Comparison of ENCODE assay signal across 8 cellular contexts in the genomic region with DNA sequence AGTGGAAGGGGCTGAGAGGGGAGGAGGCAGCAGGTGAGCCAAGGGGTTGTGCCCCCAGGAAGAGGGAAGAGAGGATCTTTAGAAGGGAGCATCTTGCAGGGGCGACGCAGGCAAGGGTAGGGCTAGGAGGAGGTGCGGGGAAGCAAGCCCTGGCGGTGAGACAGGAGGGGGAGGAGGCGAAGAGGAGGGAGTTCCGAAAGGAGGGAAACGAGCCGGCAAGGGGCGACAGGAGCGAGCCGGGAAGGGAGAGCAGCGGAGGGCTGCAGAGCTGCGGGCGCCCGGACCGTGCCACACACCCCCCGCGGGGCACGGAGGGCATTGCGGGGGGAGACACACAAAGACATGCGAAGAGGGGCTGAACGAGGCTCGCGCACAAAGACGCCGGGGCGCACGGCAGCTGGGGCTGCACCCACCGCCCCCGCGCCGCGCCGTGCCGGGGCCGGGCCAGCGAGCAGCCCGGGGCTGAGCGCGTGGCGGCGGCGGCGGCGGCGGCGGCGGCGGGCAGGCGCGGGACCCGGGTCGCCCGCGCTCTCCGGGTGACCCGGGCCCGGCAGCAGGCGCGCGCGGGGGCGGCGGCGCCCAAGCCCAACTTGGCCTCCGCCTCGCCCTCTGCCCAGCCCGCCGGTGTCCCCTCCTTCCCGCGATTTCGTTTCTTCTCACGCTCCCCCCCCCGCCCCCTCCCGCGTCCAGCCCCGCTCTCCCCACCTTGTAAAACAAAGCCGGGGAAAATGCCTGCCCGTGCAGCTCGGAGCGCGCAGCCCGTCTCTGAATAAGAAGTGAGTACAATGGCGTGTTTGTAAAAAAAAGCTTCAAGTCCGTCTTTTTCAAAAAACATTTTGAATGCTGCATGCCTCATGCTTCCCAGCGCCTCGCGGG. TPM values are rescaled to one million over a fixed set of nuclear protein-coding genes. Genes with fewer than 3 reads are reported as not detected.
DNase-seq lines count a peak whose midpoint lies in the region; ATAC-seq and TF ChIP-seq lines count a peak whose summit lies in the region.

A gene with protein sequence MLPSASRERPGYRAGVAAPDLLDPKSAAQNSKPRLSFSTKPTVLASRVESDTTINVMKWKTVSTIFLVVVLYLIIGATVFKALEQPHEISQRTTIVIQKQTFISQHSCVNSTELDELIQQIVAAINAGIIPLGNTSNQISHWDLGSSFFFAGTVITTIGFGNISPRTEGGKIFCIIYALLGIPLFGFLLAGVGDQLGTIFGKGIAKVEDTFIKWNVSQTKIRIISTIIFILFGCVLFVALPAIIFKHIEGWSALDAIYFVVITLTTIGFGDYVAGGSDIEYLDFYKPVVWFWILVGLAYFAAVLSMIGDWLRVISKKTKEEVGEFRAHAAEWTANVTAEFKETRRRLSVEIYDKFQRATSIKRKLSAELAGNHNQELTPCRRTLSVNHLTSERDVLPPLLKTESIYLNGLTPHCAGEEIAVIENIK (plus strand): TSS at position 206 of the 876 bp plus-strand sequence. CDS start 649 bp downstream, at position 855.

- no peaks in the 10 kb centered on the region for H3K36me3 ChIP-seq in MM.1S (replicated peaks; ENCODE audit: insufficient read depth, low read length)
- H3K36me3 ChIP-seq in duodenal mucosa (ENCODE audit: control insufficient read depth in 1 of 2, insufficient read depth in 2 of 2, low read length in 2 of 2): no peaks in the 10 kb centered on the region
- no peaks in the 10 kb centered on the region for H3K36me3 ChIP-seq in neural progenitor cell

- H3F3A ChIP-seq in MM.1S (ENCODE audit: insufficient read depth, low read length): no peaks in the 10 kb centered on the region
- no peaks in the 10 kb centered on the region for H3F3A ChIP-seq in neural progenitor cell (ENCODE audit: low read depth)

- H2AFZ ChIP-seq in MM.1S (ENCODE audit: low read length) (no peak within 1 kb of the TSS), neural progenitor cell (replicated peaks) (peak within 1 kb of the TSS; percentile 90)

- CTCF ChIA-PET in Calu3 (lab: Charles Lee): interaction anchor here (0.6 kb wide), 2 partner anchors 12 to 21 kb away, joined by 4 read pairs; no protein-coding TSS in a partner anchor

- TF ChIP-seq CTCF in Calu3 (IDR thresholded peaks at IDR 0.05; ENCODE audit: unreplicated experiment) (no peak), MM.1S (IDR thresholded peaks at IDR 0.05; ENCODE audit: low read length) (no peak), neural progenitor cell (IDR thresholded peaks at IDR 0.05) (no peak)

- H3K27ac ChIP-seq in MM.1S (ENCODE audit: low read length) (no peak within 1 kb of the TSS), duodenal mucosa (ENCODE audit: low read depth, low read length) (no peak within 1 kb of the TSS), neural progenitor cell (no peak within 1 kb of the TSS)

- H4K20me1 ChIP-seq in MM.1S (ENCODE audit: insufficient read depth, low read length) (no peaks in the 10 kb centered on the region), neural progenitor cell (ENCODE audit: low read depth) (no peaks in the 10 kb centered on the region)

- H3K9ac ChIP-seq in MM.1S (ENCODE audit: low read length) (no peak within 1 kb of the TSS), duodenal mucosa (ENCODE audit: low read depth in 1 of 2, low read length in 2 of 2) (no peak within 1 kb of the TSS), neural progenitor cell (no peak within 1 kb of the TSS)

- H3K27me3 Mint-ChIP-seq in Calu3 (ENCODE audit: unreplicated experiment) (peaks cover 37% of the 10 kb centered on the region), neural progenitor cell (ENCODE audit: insufficient read depth, low read depth) (peaks cover 23% of the 10 kb centered on the region)

- intact Hi-C loops in Calu3 (cut with micrococcal nuclease; ENCODE audit: unreplicated experiment): no loop called here

- H3K79me2 ChIP-seq in MM.1S (ENCODE audit: low read length) (no peaks in the 10 kb centered on the region), neural progenitor cell (ENCODE audit: low read depth) (no peaks in the 10 kb centered on the region)

- BruUV-seq in Calu3 (replicated peaks; lab: Mats Ljungman, UMichigan): no TSS peak

- H3K4me1 Mint-ChIP-seq in Calu3 (ENCODE audit: low read depth, unreplicated experiment) (peaks cover 8% of the 10 kb centered on the region), neural progenitor cell (peaks cover 13% of the 10 kb centered on the region)

- peak within 1 kb of the TSS; percentile 21; the same call in 1 of the 2 replicates for H3K4me2 ChIP-seq in MM.1S (ENCODE audit: low read depth, low read length)
- H3K4me2 ChIP-seq in neural progenitor cell: peak within 1 kb of the TSS; percentile 95

- H3K9me2 ChIP-seq in MM.1S (replicated peaks; ENCODE audit: insufficient read depth, low read length): no peaks in the 10 kb centered on the region

- ATAC-seq in HG02840 (IDR thresholded peaks at IDR 0.05; ENCODE audit: low FRiP score, unreplicated experiment) (no peak), GM18909 (IDR thresholded peaks at IDR 0.05; ENCODE audit: poor library complexity, unreplicated experiment) (no peak)

- H3K4me3 ChIP-seq in MM.1S (ENCODE audit: low read length): 0 out of 2 replicates have a peak within 1 kb of the TSS, but pooled peaks have one; percentile 26
- H3K4me3 ChIP-seq in duodenal mucosa (ENCODE audit: low read depth in 1 of 2, low read length in 2 of 2): peak within 1 kb of the TSS; percentile 19 to 21
- H3K4me3 ChIP-seq in neural progenitor cell: peak within 1 kb of the TSS; percentile 70

- DNase-seq in Calu3: peak; percentile 42
- DNase-seq in MM.1S: no peak
- peak; percentile 70 for DNase-seq in neural progenitor cell (ENCODE audit: low spot score)
- DNase-seq in kidney glomerular epithelial cell (lab: John Stamatoyannopoulos, UW): no peak
- DNase-seq in inferior parietal cortex (ENCODE audit: extremely low spot score): no peak

- H3K36me3 Mint-ChIP-seq in Calu3 (ENCODE audit: insufficient read depth, unreplicated experiment) (peaks cover 18% of the 10 kb centered on the region), neural progenitor cell (no peaks in the 10 kb centered on the region)

- H3K27me3 ChIP-seq in MM.1S (replicated peaks; ENCODE audit: insufficient read depth, low read length) (no peaks in the 10 kb centered on the region), duodenal mucosa (ENCODE audit: control insufficient read depth in 1 of 2, insufficient read depth in 2 of 2, low read length in 2 of 2) (peaks cover 16 to 34% of the 10 kb centered on the region in 2 donors), neural progenitor cell (peaks cover 99% of the 10 kb centered on the region)

- H3K9me3 ChIP-seq in MM.1S (replicated peaks; ENCODE audit: insufficient read depth, low read length) (no peaks in the 10 kb centered on the region), duodenal mucosa (ENCODE audit: control insufficient read depth in 1 of 2, low read length in 2 of 2) (no peaks in the 10 kb centered on the region), neural progenitor cell (ENCODE audit: low read depth) (no peaks in the 10 kb centered on the region)

- H3K4me3 Mint-ChIP-seq in Calu3 (ENCODE audit: low read depth, unreplicated experiment): peak within 1 kb of the TSS; percentile 82
- H3K4me3 Mint-ChIP-seq in neural progenitor cell: peak within 1 kb of the TSS; percentile 90

- H3K4me1 ChIP-seq in MM.1S (ENCODE audit: low read length) (no peaks in the 10 kb centered on the region), duodenal mucosa (ENCODE audit: control insufficient read depth in 1 of 2, insufficient read depth in 2 of 2, low read length in 2 of 2) (no peaks in the 10 kb centered on the region), neural progenitor cell (peaks cover 11% of the 10 kb centered on the region)

- peak within 1 kb of the TSS; percentile 70 for H3K27ac Mint-ChIP-seq in Calu3 (ENCODE audit: unreplicated experiment)
- H3K27ac Mint-ChIP-seq in neural progenitor cell: no peak within 1 kb of the TSS

- H3K9me3 Mint-ChIP-seq in Calu3 (ENCODE audit: low read depth, unreplicated experiment) (peaks cover 3% of the 10 kb centered on the region), neural progenitor cell (no peaks in the 10 kb centered on the region)

RNA-seq across cellular contexts. Expression of the gene that starts here (rescaled TPM):
- total RNA-seq in Calu3 (2022) (0.47 and 1.1 TPM in 2 replicates), neural progenitor cell (ENCODE audit: low replicate concordance) (0.50 and 1.1 TPM in 2 replicates)

Comparison
In these comparisons a context has a peak if more than half of its experiments do, and no peak if none do; other contexts are left out.
1. DNase-seq: peak in Calu3 (single experiment) and neural progenitor cell (single experiment); none in MM.1S (single experiment), kidney glomerular epithelial cell (single experiment) and inferior parietal cortex (single experiment).
2. H3K4me3 ChIP-seq: peak in every context shown above with its lines; median percentile 70 in neural progenitor cell; 26 in MM.1S; 20 in duodenal mucosa.